33 cellular contexts compared by ENCODE assay signal in genomic region chr1:216498277-216498676, GRCh38.
"Had no signal": no experiment of that assay in that cellular context is flagged by ENCODE, and none has a peak within 500 bp of the region (broad histone marks: within the 10 kb centered on the region; RNA-seq: fewer than 3 reads in every experiment).

No MANE protein-coding gene starts in this region.

- H3K27ac Mint-ChIP-seq: activated B cell treated with CpG ODN at 0.5 μM for 24 hours; activated CD8-positive, alpha-beta T cell treated with anti-CD3 and anti-CD28 coated beads for 36 hours; activated naive CD4-positive, alpha-beta T cell treated with anti-CD3 and anti-CD28 coated beads for 36 hours; activated naive CD4-positive, alpha-beta T cell treated with anti-CD3 and anti-CD28 coated beads, Interleukin-2, amount 50 U/mL, for 24 hours; activated naive CD8-positive, alpha-beta T cell treated with anti-CD3 and anti-CD28 coated beads for 36 hours; activated naive CD8-positive, alpha-beta T cell treated with anti-CD3 and anti-CD28 coated beads, Interleukin-2, amount 50 U/mL, for 24 hours; activated T-helper 1 cell treated with anti-CD3 and anti-CD28 coated beads, Interleukin-12 subunit alpha, Interleukin-12 subunit beta, Interleukin-2, Interleukin-4 antibody, amounts not matched to agents 30 ng/mL and 10 ng/mL and 1 ng/mL, durations not matched to agents 14 hours and 24 hours and 36 hours; activated T-helper 2 cell treated with anti-CD3 and anti-CD28 coated beads, Interferon-gamma antibody, Interleukin-2, Interleukin-4, amounts not matched to agents 10 μg/mL and 5 μg/mL and 100 μg/mL, durations not matched to agents 14 hours and 24 hours and 36 hours; T-helper 17 cell; T-helper 2 cell treated with Interferon-gamma antibody and Interleukin-4, amounts not matched to agents 5 μg/mL and 100 μg/mL, for 36 hours had no signal

- H3K4me1 Mint-ChIP-seq: activated B cell treated with CpG ODN at 0.5 μM for 24 hours; activated naive CD4-positive, alpha-beta T cell treated with anti-CD3 and anti-CD28 coated beads, Interleukin-2, amount 50 U/mL, for 24 hours; activated naive CD8-positive, alpha-beta T cell treated with anti-CD3 and anti-CD28 coated beads for 36 hours; activated naive CD8-positive, alpha-beta T cell treated with anti-CD3 and anti-CD28 coated beads, Interleukin-2, amount 50 U/mL, for 24 hours; T-helper 17 cell had no signal

- FAIRE-seq: endometrium, endothelial cell of umbilical vein had no signal

- H3K27ac ChIP-seq: adrenal gland, body of pancreas, colonic mucosa, epithelial cell of prostate, esophagus squamous epithelium, gastroesophageal sphincter, heart right ventricle, WERI-Rb-1 had no signal

- H3K36me3 Mint-ChIP-seq: activated naive CD4-positive, alpha-beta T cell treated with anti-CD3 and anti-CD28 coated beads, Interleukin-2, amount 50 U/mL, for 24 hours; activated naive CD8-positive, alpha-beta T cell treated with anti-CD3 and anti-CD28 coated beads for 36 hours had no signal

- ATAC-seq: activated CD4-positive, CD25-positive, alpha-beta regulatory T cell treated with anti-CD3 and anti-CD28 coated beads, Interleukin-2, amount 50 U/mL, for 24 hours; activated CD8-positive, alpha-beta T cell treated with anti-CD3 and anti-CD28 coated beads for 36 hours; activated naive CD8-positive, alpha-beta T cell treated with anti-CD3 and anti-CD28 coated beads, Interleukin-2, amount 50 U/mL, for 24 hours; body of pancreas; gastroesophageal sphincter; heart right ventricle; T-helper 17 cell had no signal

- H3K4me1 ChIP-seq: adrenal gland, colonic mucosa, esophagus squamous epithelium, gastroesophageal sphincter had no signal

- DNase-seq: activated B cell treated with CpG ODN at 0.5 μM for 24 hours; activated CD4-positive, alpha-beta T cell treated with anti-CD3 and anti-CD28 coated beads for 48 hours; activated CD4-positive, alpha-beta T cell treated with anti-CD3 and anti-CD28 coated beads, Interleukin-2, amount 50 U/mL, for 1 hour; activated CD4-positive, alpha-beta T cell treated with anti-CD3 and anti-CD28 coated beads, Interleukin-2, amount 50 U/mL, for 48 hours; activated CD8-positive, alpha-beta memory T cell treated with anti-CD3 and anti-CD28 coated beads for 24 hours; activated CD8-positive, alpha-beta T cell treated with anti-CD3 and anti-CD28 coated beads for 36 hours; activated effector memory CD4-positive, alpha-beta T cell treated with anti-CD3 and anti-CD28 coated beads, Interleukin-2, amount 50 U/mL, for 16 hours; activated naive CD4-positive, alpha-beta T cell treated with anti-CD3 and anti-CD28 coated beads for 36 hours; activated naive CD8-positive, alpha-beta T cell treated with anti-CD3 and anti-CD28 coated beads for 36 hours; activated naive CD8-positive, alpha-beta T cell treated with anti-CD3 and anti-CD28 coated beads, Interleukin-2, amount 50 U/mL, for 24 hours; activated T-cell treated with anti-CD3 and anti-CD28 coated beads, Interleukin-2, amount 50 U/mL, for 48 hours; adrenal gland; amygdala; aorta; body of pancreas; caudate nucleus; colonic mucosa; effector CD8-positive, alpha-beta T cell; esophagus squamous epithelium; foreskin melanocyte; heart right ventricle; T-helper 17 cell; T1000; WERI-Rb-1 had no signal

- H3K4me3 Mint-ChIP-seq: activated B cell treated with CpG ODN at 0.5 μM for 24 hours; activated CD8-positive, alpha-beta T cell treated with anti-CD3 and anti-CD28 coated beads for 36 hours; activated naive CD4-positive, alpha-beta T cell treated with anti-CD3 and anti-CD28 coated beads for 36 hours; activated naive CD4-positive, alpha-beta T cell treated with anti-CD3 and anti-CD28 coated beads, Interleukin-2, amount 50 U/mL, for 24 hours; activated naive CD8-positive, alpha-beta T cell treated with anti-CD3 and anti-CD28 coated beads for 36 hours; activated naive CD8-positive, alpha-beta T cell treated with anti-CD3 and anti-CD28 coated beads, Interleukin-2, amount 50 U/mL, for 24 hours; activated T-helper 1 cell treated with anti-CD3 and anti-CD28 coated beads, Interleukin-12 subunit alpha, Interleukin-12 subunit beta, Interleukin-2, Interleukin-4 antibody, amounts not matched to agents 30 ng/mL and 10 ng/mL and 1 ng/mL, durations not matched to agents 14 hours and 24 hours and 36 hours; T-helper 17 cell; T-helper 2 cell treated with Interferon-gamma antibody and Interleukin-4, amounts not matched to agents 5 μg/mL and 100 μg/mL, for 36 hours had no signal

- H3K9me3 ChIP-seq: adrenal gland, body of pancreas, colonic mucosa, esophagus squamous epithelium, gastroesophageal sphincter had no signal

- H3K27me3 Mint-ChIP-seq: activated B cell treated with CpG ODN at 0.5 μM for 24 hours; activated CD8-positive, alpha-beta T cell treated with anti-CD3 and anti-CD28 coated beads for 36 hours; activated naive CD4-positive, alpha-beta T cell treated with anti-CD3 and anti-CD28 coated beads, Interleukin-2, amount 50 U/mL, for 24 hours; activated naive CD8-positive, alpha-beta T cell treated with anti-CD3 and anti-CD28 coated beads for 36 hours; activated naive CD8-positive, alpha-beta T cell treated with anti-CD3 and anti-CD28 coated beads, Interleukin-2, amount 50 U/mL, for 24 hours; T-helper 17 cell had no signal

- H3K4me3 ChIP-seq: adrenal gland, body of pancreas, colonic mucosa, esophagus squamous epithelium, gastroesophageal sphincter, heart right ventricle had no signal
